Comparison of ENCODE assay signal across 1 cellular context in genomic region chrX:119809185-119809666, GRCh38.
TF ChIP-seq lines count a peak whose summit lies in the region.

No MANE protein-coding gene starts in this region.

TF ChIP-seq in K562, 482 proteins besides CTCF, POLR2A, EP300 and RAD21 (continued from another document and continues in another):
- no peak for TF ChIP-seq USF1 (CRISPR knock-in tag; IDR thresholded peaks at IDR 0.05)
- no peak for TF ChIP-seq PTRF (tag; IDR thresholded peaks at IDR 0.05)
- peak; percentile 96 for TF ChIP-seq SMARCA4 (IDR thresholded peaks at IDR 0.05)
- TF ChIP-seq, protein P1, sequence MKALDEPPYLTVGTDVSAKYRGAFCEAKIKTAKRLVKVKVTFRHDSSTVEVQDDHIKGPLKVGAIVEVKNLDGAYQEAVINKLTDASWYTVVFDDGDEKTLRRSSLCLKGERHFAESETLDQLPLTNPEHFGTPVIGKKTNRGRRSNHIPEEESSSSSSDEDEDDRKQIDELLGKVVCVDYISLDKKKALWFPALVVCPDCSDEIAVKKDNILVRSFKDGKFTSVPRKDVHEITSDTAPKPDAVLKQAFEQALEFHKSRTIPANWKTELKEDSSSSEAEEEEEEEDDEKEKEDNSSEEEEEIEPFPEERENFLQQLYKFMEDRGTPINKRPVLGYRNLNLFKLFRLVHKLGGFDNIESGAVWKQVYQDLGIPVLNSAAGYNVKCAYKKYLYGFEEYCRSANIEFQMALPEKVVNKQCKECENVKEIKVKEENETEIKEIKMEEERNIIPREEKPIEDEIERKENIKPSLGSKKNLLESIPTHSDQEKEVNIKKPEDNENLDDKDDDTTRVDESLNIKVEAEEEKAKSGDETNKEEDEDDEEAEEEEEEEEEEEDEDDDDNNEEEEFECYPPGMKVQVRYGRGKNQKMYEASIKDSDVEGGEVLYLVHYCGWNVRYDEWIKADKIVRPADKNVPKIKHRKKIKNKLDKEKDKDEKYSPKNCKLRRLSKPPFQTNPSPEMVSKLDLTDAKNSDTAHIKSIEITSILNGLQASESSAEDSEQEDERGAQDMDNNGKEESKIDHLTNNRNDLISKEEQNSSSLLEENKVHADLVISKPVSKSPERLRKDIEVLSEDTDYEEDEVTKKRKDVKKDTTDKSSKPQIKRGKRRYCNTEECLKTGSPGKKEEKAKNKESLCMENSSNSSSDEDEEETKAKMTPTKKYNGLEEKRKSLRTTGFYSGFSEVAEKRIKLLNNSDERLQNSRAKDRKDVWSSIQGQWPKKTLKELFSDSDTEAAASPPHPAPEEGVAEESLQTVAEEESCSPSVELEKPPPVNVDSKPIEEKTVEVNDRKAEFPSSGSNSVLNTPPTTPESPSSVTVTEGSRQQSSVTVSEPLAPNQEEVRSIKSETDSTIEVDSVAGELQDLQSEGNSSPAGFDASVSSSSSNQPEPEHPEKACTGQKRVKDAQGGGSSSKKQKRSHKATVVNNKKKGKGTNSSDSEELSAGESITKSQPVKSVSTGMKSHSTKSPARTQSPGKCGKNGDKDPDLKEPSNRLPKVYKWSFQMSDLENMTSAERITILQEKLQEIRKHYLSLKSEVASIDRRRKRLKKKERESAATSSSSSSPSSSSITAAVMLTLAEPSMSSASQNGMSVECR (CRISPR knock-in tag; IDR thresholded peaks at IDR 0.05): no peak
- TF ChIP-seq TSHZ1 (CRISPR knock-in tag; IDR thresholded peaks at IDR 0.05): no peak
- no peak for TF ChIP-seq THRAP3 (IDR thresholded peaks at IDR 0.05; ENCODE audit: borderline replicate concordance)
- no peak for TF ChIP-seq ZNF12 (CRISPR knock-in tag; IDR thresholded peaks at IDR 0.05)
- TF ChIP-seq CBX3 (IDR thresholded peaks at IDR 0.05; ENCODE audit: borderline replicate concordance in 1 of 2, low read length in 2 of 2): peak in 1 of 2 experiments; percentile 70; a peak in 1 of 3 replicates
- no peak for TF ChIP-seq PPARD (CRISPR knock-in tag; IDR thresholded peaks at IDR 0.05)
- no peak for TF ChIP-seq ZNF146 (CRISPR knock-in tag; IDR thresholded peaks at IDR 0.05; ENCODE audit: unreplicated experiment)
- no peak for TF ChIP-seq ZNF277 (CRISPR knock-in tag; IDR thresholded peaks at IDR 0.05; ENCODE audit: borderline replicate concordance)
- no peak for TF ChIP-seq FOXA1 (IDR thresholded peaks at IDR 0.05; ENCODE audit: borderline replicate concordance)
- TF ChIP-seq HMGN3 (IDR thresholded peaks at IDR 0.05; ENCODE audit: borderline replicate concordance, extremely low read depth, insufficient read length, low read depth, low read length): peak; percentile 27
- no peak for TF ChIP-seq FOXK1 (CRISPR knock-in tag; IDR thresholded peaks at IDR 0.05; ENCODE audit: borderline replicate concordance)
- no peak for TF ChIP-seq ARID2 (IDR thresholded peaks at IDR 0.05)
- no peak for TF ChIP-seq CTCFL (IDR thresholded peaks at IDR 0.05; ENCODE audit: borderline replicate concordance, insufficient read depth, low read depth, low read length, poor library complexity, severe bottlenecking)
- TF ChIP-seq, protein P2, sequence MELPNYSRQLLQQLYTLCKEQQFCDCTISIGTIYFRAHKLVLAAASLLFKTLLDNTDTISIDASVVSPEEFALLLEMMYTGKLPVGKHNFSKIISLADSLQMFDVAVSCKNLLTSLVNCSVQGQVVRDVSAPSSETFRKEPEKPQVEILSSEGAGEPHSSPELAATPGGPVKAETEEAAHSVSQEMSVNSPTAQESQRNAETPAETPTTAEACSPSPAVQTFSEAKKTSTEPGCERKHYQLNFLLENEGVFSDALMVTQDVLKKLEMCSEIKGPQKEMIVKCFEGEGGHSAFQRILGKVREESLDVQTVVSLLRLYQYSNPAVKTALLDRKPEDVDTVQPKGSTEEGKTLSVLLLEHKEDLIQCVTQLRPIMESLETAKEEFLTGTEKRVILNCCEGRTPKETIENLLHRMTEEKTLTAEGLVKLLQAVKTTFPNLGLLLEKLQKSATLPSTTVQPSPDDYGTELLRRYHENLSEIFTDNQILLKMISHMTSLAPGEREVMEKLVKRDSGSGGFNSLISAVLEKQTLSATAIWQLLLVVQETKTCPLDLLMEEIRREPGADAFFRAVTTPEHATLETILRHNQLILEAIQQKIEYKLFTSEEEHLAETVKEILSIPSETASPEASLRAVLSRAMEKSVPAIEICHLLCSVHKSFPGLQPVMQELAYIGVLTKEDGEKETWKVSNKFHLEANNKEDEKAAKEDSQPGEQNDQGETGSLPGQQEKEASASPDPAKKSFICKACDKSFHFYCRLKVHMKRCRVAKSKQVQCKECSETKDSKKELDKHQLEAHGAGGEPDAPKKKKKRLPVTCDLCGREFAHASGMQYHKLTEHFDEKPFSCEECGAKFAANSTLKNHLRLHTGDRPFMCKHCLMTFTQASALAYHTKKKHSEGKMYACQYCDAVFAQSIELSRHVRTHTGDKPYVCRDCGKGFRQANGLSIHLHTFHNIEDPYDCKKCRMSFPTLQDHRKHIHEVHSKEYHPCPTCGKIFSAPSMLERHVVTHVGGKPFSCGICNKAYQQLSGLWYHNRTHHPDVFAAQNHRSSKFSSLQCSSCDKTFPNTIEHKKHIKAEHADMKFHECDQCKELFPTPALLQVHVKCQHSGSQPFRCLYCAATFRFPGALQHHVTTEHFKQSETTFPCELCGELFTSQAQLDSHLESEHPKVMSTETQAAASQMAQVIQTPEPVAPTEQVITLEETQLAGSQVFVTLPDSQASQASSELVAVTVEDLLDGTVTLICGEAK (IDR thresholded peaks at IDR 0.05): no peak
- TF ChIP-seq, protein P2 (CRISPR knock-in tag; IDR thresholded peaks at IDR 0.05): no peak
- no peak for TF ChIP-seq TBP (optimal IDR thresholded peaks at IDR 0.05; ENCODE audit: low read depth, low read length)
- no peak for TF ChIP-seq SRSF9 (IDR thresholded peaks at IDR 0.05; ENCODE audit: borderline replicate concordance, low read depth, low read length)
- TF ChIP-seq HDAC3 (IDR thresholded peaks at IDR 0.05; ENCODE audit: borderline replicate concordance, partially characterized antibody): peak; percentile 78
- no peak for TF ChIP-seq ETV6 (IDR thresholded peaks at IDR 0.05; ENCODE audit: borderline replicate concordance in 1 of 2, low read depth in 2 of 2, low read length in 1 of 2)
- no peak for TF ChIP-seq ETV6 (CRISPR knock-in tag; IDR thresholded peaks at IDR 0.05; ENCODE audit: borderline replicate concordance)
